Comparison of ENCODE assay signal across 21 cellular contexts in the genomic region with DNA sequence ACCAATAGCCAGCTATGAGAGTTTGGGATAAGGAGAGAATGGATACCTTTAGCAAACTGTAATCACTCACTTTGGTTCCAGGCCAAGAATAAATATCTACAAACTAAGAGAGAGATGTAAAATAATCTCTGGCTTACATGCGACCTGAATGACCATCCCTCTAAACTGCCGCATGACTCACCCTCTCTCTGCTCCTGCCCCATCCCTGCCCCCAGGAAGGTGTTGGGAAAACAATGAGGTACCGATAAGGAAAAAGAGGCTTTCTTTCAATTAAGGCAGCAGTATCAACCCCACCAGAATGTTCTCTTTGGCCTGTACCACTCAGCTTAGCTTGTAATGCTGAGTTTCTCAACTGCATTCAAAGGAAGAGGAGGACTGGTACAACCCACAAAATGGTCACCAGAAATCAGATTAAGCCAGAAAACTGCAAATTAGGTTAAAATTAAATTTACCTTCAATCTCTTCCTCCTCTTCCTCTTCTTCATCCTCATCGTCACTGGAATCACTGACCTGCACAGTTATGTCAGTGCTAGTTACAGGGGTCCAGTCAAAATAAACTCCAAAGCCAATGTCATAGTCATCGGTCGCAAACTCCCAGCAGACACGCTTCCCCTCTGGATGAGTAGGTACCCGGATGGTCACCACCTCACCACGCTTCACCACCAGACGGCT. TPM values are rescaled to one million over a fixed set of nuclear protein-coding genes. Genes with fewer than 3 reads are reported as not detected.
DNase-seq lines count a peak whose midpoint lies in the region; ATAC-seq, FAIRE-seq and TF ChIP-seq lines count a peak whose summit lies in the region.
"Had no signal": no experiment of that assay in that cellular context is flagged by ENCODE, and none has a peak within 500 bp of the region (broad histone marks: within the 10 kb centered on the region; RNA-seq: fewer than 3 reads in every experiment).

No MANE protein-coding gene starts in this region.

- H3K4me3 ChIP-seq in IMR-90 (ENCODE audit: insufficient read depth, low read depth, low read length) (no peak overlapping the region), bronchial epithelial cell (ENCODE audit: low read depth, low read length) (no peak overlapping the region), kidney (ENCODE audit: low read length in 2 of 2) (no peak overlapping the region)

- TF ChIP-seq POLR2A in IMR-90 (IDR thresholded peaks at IDR 0.05; ENCODE audit: low read depth, low read length), result no peak

- no peak overlapping the region for H2BK15ac ChIP-seq in IMR-90 (ENCODE audit: low read depth, low read length)

- no peak for ATAC-seq in IMR-90 (ENCODE audit: low read depth)
- no peak for ATAC-seq in naive thymus-derived CD8-positive, alpha-beta T cell
- ATAC-seq: HepG2 had no signal

- no peak overlapping the region for H3K27ac Mint-ChIP-seq in naive thymus-derived CD8-positive, alpha-beta T cell

- no peak overlapping the region for H3K4me3 Mint-ChIP-seq in naive thymus-derived CD8-positive, alpha-beta T cell
- H3K4me3 Mint-ChIP-seq: CD8-positive, alpha-beta memory T cell had no signal

- no peak overlapping the region for H2BK120ac ChIP-seq in IMR-90 (ENCODE audit: low read depth, low read length)

- dilution Hi-C loops in IMR-90 (cut with HindIII; ENCODE audit: low sequenced_read_pairs, unreplicated experiment), result no loop called here

- H2AK5ac ChIP-seq in IMR-90 (ENCODE audit: low read depth, low read length), result no peak overlapping the region

- no peak overlapping the region for H3K9ac ChIP-seq in IMR-90 (ENCODE audit: low read depth, low read length)
- no peak overlapping the region for H3K9ac ChIP-seq in kidney (ENCODE audit: low read length in 2 of 2)
- H3K9ac ChIP-seq: KMS-11 had no signal

- in situ Hi-C loops in IMR-90 (cut with MboI; ENCODE audit: low sequenced_read_pairs), result no loop called here

- no peak overlapping the region for H3K23ac ChIP-seq in IMR-90 (ENCODE audit: low read depth, low read length)

- intact Hi-C loops in IMR-90 (cut with micrococcal nuclease) (no loop called here), kidney (cut with DNase I) (no loop called here)

- no peaks in the 10 kb centered on the region for H4K20me1 ChIP-seq in IMR-90 (ENCODE audit: insufficient read depth, low read length)

- 0 out of 2 replicates have a peak, but pooled peaks cover 4% of the 10 kb centered on the region for H3K9me1 ChIP-seq in IMR-90 (ENCODE audit: insufficient read depth, low read length)

- H3K27me3 ChIP-seq in IMR-90 (ENCODE audit: control insufficient read depth, insufficient read depth, low read length) (no peaks in the 10 kb centered on the region), bronchial epithelial cell (ENCODE audit: control insufficient read depth, insufficient read depth, low read length) (no peaks in the 10 kb centered on the region)

- H2BK20ac ChIP-seq in IMR-90 (ENCODE audit: low read depth, low read length), result no peak overlapping the region

- H2BK5ac ChIP-seq in IMR-90 (ENCODE audit: low read depth, low read length, poor library complexity, severe bottlenecking), result no peak overlapping the region

- TF ChIP-seq CTCF in IMR-90 (conservative IDR thresholded peaks at IDR 0.05; ENCODE audit: low read depth, low read length), result no peak
- no peak for TF ChIP-seq CTCF in bronchial epithelial cell (IDR thresholded peaks at IDR 0.05; ENCODE audit: insufficient read depth, low read length, severe bottlenecking)
- no peak for TF ChIP-seq CTCF in kidney (IDR thresholded peaks at IDR 0.05; ENCODE audit: borderline replicate concordance, extremely low read depth, insufficient read depth)

- H3K36me3 ChIP-seq in IMR-90 (ENCODE audit: control insufficient read depth, insufficient read depth, low read length) (peaks cover 10% of the 10 kb centered on the region), bronchial epithelial cell (ENCODE audit: control insufficient read depth, insufficient read depth, low read length) (peaks cover 4% of the 10 kb centered on the region), kidney (ENCODE audit: control insufficient read depth in 1 of 2, insufficient read depth in 2 of 2, low read length in 2 of 2) (peaks cover 11 to 12% of the 10 kb centered on the region in 2 donors)

- FAIRE-seq in bronchial epithelial cell (lab: Jason Lieb, UNC), result no peak
- FAIRE-seq in urothelium cell line (lab: Jason Lieb, UNC), result no peak
- no peak for FAIRE-seq in kidney (lab: Jason Lieb, UNC)
- FAIRE-seq: D721Med, HepG2, RCC 7860 had no signal

- H3K14ac ChIP-seq in IMR-90 (replicated peaks; ENCODE audit: low read depth, low read length), result no peak overlapping the region

- DNase-seq in IMR-90, result peak; percentile 46
- DNase-seq in NCI-H69 (lab: John Stamatoyannopoulos, UW), result peak; percentile 14
- DNase-seq in bronchial epithelial cell (ENCODE audit: low read depth), result peak; percentile 69
- DNase-seq in urothelium cell line (ENCODE audit: low spot score), result peak; percentile 36
- no peak for DNase-seq in kidney
- DNase-seq in kidney glomerular epithelial cell (lab: John Stamatoyannopoulos, UW), result no peak
- DNase-seq in naive thymus-derived CD8-positive, alpha-beta T cell, result no peak
- DNase-seq: ACHN; C1 segment of cervical spinal cord; CD8-positive, alpha-beta memory T cell; GDM1; HCEC 1CT; NCI-H1417 treated with DMSO at 0.1 percent for 48 hours; NCI-H1930; NCI-H748 treated with DMSO at 0.1 percent for 48 hours; NK-92 treated with Interleukin-12 subunit alpha and Interleukin-12 subunit beta, amount 100 ng/mL, for 24 hours; Right ventricle myocardium superior had no signal

- H2AK9ac ChIP-seq in IMR-90 (replicated peaks; ENCODE audit: low read depth, low read length, poor library complexity), result peak overlapping the region; percentile 35

- no peaks in the 10 kb centered on the region for H3K27me3 Mint-ChIP-seq in naive thymus-derived CD8-positive, alpha-beta T cell
- H3K27me3 Mint-ChIP-seq: CD8-positive, alpha-beta memory T cell had no signal

- H3K9me3 ChIP-seq in IMR-90 (ENCODE audit: control insufficient read depth, insufficient read depth, low read length) (no peaks in the 10 kb centered on the region), kidney (ENCODE audit: control insufficient read depth in 1 of 2, low read length in 2 of 2) (no peaks in the 10 kb centered on the region)

- POLR2A ChIA-PET in IMR-90 (lab: Charles Lee; ENCODE audit: unreplicated experiment), result interaction anchor here (1.3 kb wide), 1 partner anchor 22 kb away, joined by 3 read pairs; a partner anchor contains a TSS
- POLR2A ChIA-PET in naive thymus-derived CD8-positive, alpha-beta T cell (lab: Charles Lee), result no interaction called here

- peaks cover 0 to 8% (median 0%) of the 10 kb centered on the region in 4 donors for H3K4me1 Mint-ChIP-seq in naive thymus-derived CD8-positive, alpha-beta T cell
- H3K4me1 Mint-ChIP-seq: CD8-positive, alpha-beta memory T cell had no signal

- no peak overlapping the region for H3K56ac ChIP-seq in IMR-90 (ENCODE audit: extremely low read depth, insufficient read depth, low read length)

- BruUV-seq in IMR-90 (replicated peaks; lab: Mats Ljungman, UMichigan), result no TSS peak

- no peak overlapping the region for H3K4ac ChIP-seq in IMR-90 (ENCODE audit: low read depth, low read length)

- H4K8ac ChIP-seq in IMR-90 (ENCODE audit: low read depth in 2 of 2, low read length in 2 of 2), result no peak overlapping the region

- no peaks in the 10 kb centered on the region for H3K9me3 Mint-ChIP-seq in naive thymus-derived CD8-positive, alpha-beta T cell
- H3K9me3 Mint-ChIP-seq: CD8-positive, alpha-beta memory T cell had no signal

- no peak overlapping the region for H4K5ac ChIP-seq in IMR-90 (ENCODE audit: low read depth, low read length)

- no peak overlapping the region for H3K27ac ChIP-seq in IMR-90 (ENCODE audit: insufficient read depth, low read length)
- H3K27ac ChIP-seq in kidney (ENCODE audit: low read depth in 2 of 2, low read length in 2 of 2), result no peak overlapping the region
- H3K27ac ChIP-seq: KMS-11 had no signal

- H3K4me2 ChIP-seq in IMR-90 (ENCODE audit: low read depth, low read length), result no peak overlapping the region
- H3K4me2 ChIP-seq: KMS-11 had no signal

- TF ChIP-seq RAD21 in IMR-90 (IDR thresholded peaks at IDR 0.05; ENCODE audit: low read length), result no peak

- H3K18ac ChIP-seq in IMR-90 (ENCODE audit: low read depth, low read length), result no peak overlapping the region

- no peak overlapping the region for H2AFZ ChIP-seq in IMR-90 (replicated peaks; ENCODE audit: low read length, poor library complexity)

- H3K36me3 Mint-ChIP-seq in naive thymus-derived CD8-positive, alpha-beta T cell, result peaks cover 5 to 49% (median 24%) of the 10 kb centered on the region in 3 donors

- H4K91ac ChIP-seq in IMR-90 (ENCODE audit: insufficient read depth, low read depth, low read length), result no peak overlapping the region

- H3K79me1 ChIP-seq in IMR-90 (ENCODE audit: low read depth in 1 of 2, low read length in 2 of 2), result no peaks in the 10 kb centered on the region

- WGBS in IMR-90 (ENCODE audit: extremely low coverage in 2 of 2, insufficient read length in 1 of 2), 2 experiments, result 89 to 100% methylated on average over 1 of the region's 10 CpGs

- CTCF ChIA-PET in IMR-90 (lab: Yijun Ruan, JAX), result interaction anchor here (0.5 kb wide), 1 partner anchor 380 kb away, joined by 4 read pairs; no protein-coding TSS in a partner anchor

- H3K4me1 ChIP-seq in IMR-90 (ENCODE audit: control insufficient read depth, insufficient read depth, low read length) (peaks cover 4% of the 10 kb centered on the region; the same call in 1 of the 2 replicates), kidney (ENCODE audit: control insufficient read depth in 1 of 2, insufficient read depth in 1 of 2, low read depth in 1 of 2, low read length in 2 of 2) (no peaks in the 10 kb centered on the region)

RNA-seq across cellular contexts. Expression of a gene that starts 22.0 kb away (rescaled TPM):
- total RNA-seq in IMR-90 (2012; rRNA removed), result 25.0 and 29.0 TPM in 2 replicates
- 19.3 and 19.4 TPM in 2 replicates for polyA plus RNA-seq in IMR-90 (2012; rRNA removed)
- polyA plus RNA-seq in IMR-90 (2012; cell fraction: cytosol; rRNA removed), result 18.3 and 23.3 TPM in 2 replicates
- 16.0 and 20.6 TPM in 2 replicates for polyA plus RNA-seq in IMR-90 (2012; cell fraction: nucleus; rRNA removed; ENCODE audit: low replicate concordance)
- 55.6 and 66.1 TPM in 2 replicates for total RNA-seq in bronchial epithelial cell
- total RNA-seq in kidney, result 17.0 TPM
- 64.7 TPM for polyA plus RNA-seq in kidney (ENCODE audit: insufficient read depth, low read depth, low replicate concordance)
- 10 to 100 TPM; 17.9 to 19.6 TPM for total RNA-seq in naive thymus-derived CD8-positive, alpha-beta T cell
- 10 to 100 TPM in 1 of 3 donors, 1 to 10 TPM in 2; 8.0 to 10.0 (median 9.9) TPM for polyA plus RNA-seq in naive thymus-derived CD8-positive, alpha-beta T cell

RNA-seq across cellular contexts. Expression of a gene that starts 22.2 kb away (rescaled TPM):
- total RNA-seq in IMR-90 (2012; rRNA removed) (5.8 and 6.5 TPM in 2 replicates), bronchial epithelial cell (5.8 and 7.8 TPM in 2 replicates), kidney (34.7 TPM)
- polyA plus RNA-seq in IMR-90 (2012; rRNA removed) (13.0 and 13.1 TPM in 2 replicates), kidney (ENCODE audit: insufficient read depth, low read depth, low replicate concordance) (18.2 TPM)
- 7.4 and 9.6 TPM in 2 replicates for polyA plus RNA-seq in IMR-90 (2012; cell fraction: cytosol; rRNA removed)
- polyA plus RNA-seq in IMR-90 (2012; cell fraction: nucleus; rRNA removed; ENCODE audit: low replicate concordance), result 40.0 and 47.7 TPM in 2 replicates
- 10 to 100 TPM; 11.4 to 13.9 TPM for total RNA-seq in naive thymus-derived CD8-positive, alpha-beta T cell
- polyA plus RNA-seq in naive thymus-derived CD8-positive, alpha-beta T cell, result under 1 TPM; 0.25 to 0.50 (median 0.40) TPM

RNA-seq across cellular contexts. Expression of a gene that starts 34.0 kb away (rescaled TPM):
- total RNA-seq in IMR-90 (2012; rRNA removed), result 5.0 and 6.9 TPM in 2 replicates
- polyA plus RNA-seq in IMR-90 (2012; rRNA removed), result 1.9 and 2.2 TPM in 2 replicates
- polyA plus RNA-seq in IMR-90 (2012; cell fraction: cytosol; rRNA removed), result 0.73 and 0.78 TPM in 2 replicates
- 0.91 and 2.9 TPM in 2 replicates for polyA plus RNA-seq in IMR-90 (2012; cell fraction: nucleus; rRNA removed; ENCODE audit: low replicate concordance)
- total RNA-seq in bronchial epithelial cell, result 6.8 and 8.2 TPM in 2 replicates
- total RNA-seq in kidney, result 17.1 TPM
- polyA plus RNA-seq in kidney (ENCODE audit: insufficient read depth, low read depth, low replicate concordance), result 6.7 TPM
- total RNA-seq in naive thymus-derived CD8-positive, alpha-beta T cell, result 1 to 10 TPM; 7.8 to 8.0 TPM
- 1 to 10 TPM; 1.8 to 3.0 (median 2.1) TPM for polyA plus RNA-seq in naive thymus-derived CD8-positive, alpha-beta T cell

RNA-seq across cellular contexts. Expression of a gene that starts 34.3 kb away (rescaled TPM):
- total RNA-seq in IMR-90 (2012; rRNA removed) (1.3 and 1.7 TPM in 2 replicates), bronchial epithelial cell (under 0.01 and 0.26 TPM in 2 replicates), kidney (6.2 TPM)
- polyA plus RNA-seq in IMR-90 (2012; rRNA removed) (0.17 and 0.68 TPM in 2 replicates), kidney (ENCODE audit: insufficient read depth, low read depth, low replicate concordance) (1.8 TPM)
- polyA plus RNA-seq in IMR-90 (2012; cell fraction: cytosol; rRNA removed), result 0.03 and 0.17 TPM in 2 replicates
- 0.02 and 0.17 TPM in 2 replicates for polyA plus RNA-seq in IMR-90 (2012; cell fraction: nucleus; rRNA removed; ENCODE audit: low replicate concordance)
- under 1 TPM in 1 of 2 experiments, not detected in 1; 0.44 TPM for total RNA-seq in naive thymus-derived CD8-positive, alpha-beta T cell
- polyA plus RNA-seq in naive thymus-derived CD8-positive, alpha-beta T cell, result under 1 TPM in 1 of 3 donors, not detected in 2; 0.07 TPM
- total RNA-seq: Right ventricle myocardium superior had no signal

Comparison
In these comparisons a context has a peak if more than half of its experiments do, and no peak if none do; other contexts are left out.
1. DNase-seq: peak in IMR-90 (single experiment), NCI-H69 (single experiment), bronchial epithelial cell (single experiment) and urothelium cell line (single experiment); none in kidney (single experiment), kidney glomerular epithelial cell (single experiment) and naive thymus-derived CD8-positive, alpha-beta T cell (0 of 10).